ENCODE assay signal across 8 cellular contexts in the genomic region with DNA sequence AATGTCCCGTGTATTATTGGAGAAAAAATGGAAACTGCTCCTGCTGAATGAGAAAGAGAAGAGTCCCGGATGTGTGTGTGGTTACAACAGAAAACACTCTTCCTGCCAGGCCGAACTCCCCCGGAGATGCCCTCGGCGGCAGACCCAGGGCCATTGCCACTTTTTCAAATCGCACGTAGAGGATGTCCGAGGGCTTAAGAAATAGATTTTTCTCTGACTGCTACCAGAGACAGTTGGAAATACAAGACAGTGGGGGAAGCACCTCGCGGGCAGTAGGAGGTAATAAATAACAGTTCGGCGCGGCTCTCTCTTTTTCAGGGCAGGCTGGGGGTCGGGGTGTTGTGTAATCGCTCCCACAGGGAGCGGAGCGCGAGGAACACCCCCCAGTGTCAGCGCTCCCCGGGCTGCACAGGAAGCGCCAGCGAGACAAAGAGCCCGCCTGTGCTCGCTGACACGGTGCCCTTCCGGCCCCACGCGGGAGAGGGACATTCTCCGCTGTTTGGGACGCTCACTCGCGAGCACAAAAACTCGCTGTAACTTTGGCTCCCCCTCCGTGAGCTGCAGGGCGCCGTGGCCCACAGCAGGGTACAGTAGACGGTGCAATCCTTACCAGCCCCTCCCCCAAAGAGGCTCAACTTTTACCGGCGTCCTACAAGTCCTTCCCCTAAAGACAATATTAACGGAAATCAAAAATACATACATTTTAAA. TPM values are rescaled to one million over a fixed set of nuclear protein-coding genes. Genes with fewer than 3 reads are reported as not detected.
DNase-seq lines count a peak whose midpoint lies in the region; ATAC-seq lines count a peak whose summit lies in the region.

No MANE protein-coding gene starts in this region.

- H3K4me1 ChIP-seq in right cardiac atrium (ENCODE audit: control insufficient read depth, insufficient read depth, low read length) (peaks cover 16% of the 10 kb centered on the region), rectal smooth muscle tissue (ENCODE audit: control insufficient read depth, insufficient read depth, low read length) (peaks cover 22% of the 10 kb centered on the region)

- ATAC-seq in GM21723 (IDR thresholded peaks at IDR 0.05; ENCODE audit: unreplicated experiment): peak; percentile 65
- peak; percentile 87 to 88 for ATAC-seq in right cardiac atrium

- under 1% methylated on average over 41 of the region's 41 CpGs for WGBS in right cardiac atrium

- no peaks in the 10 kb centered on the region for H3K36me3 ChIP-seq in rectal smooth muscle tissue (ENCODE audit: control insufficient read depth, insufficient read depth, low read length)

- peak overlapping the region; percentile 8 for H3K9ac ChIP-seq in rectal smooth muscle tissue (ENCODE audit: low read length)

- H3K9me3 ChIP-seq in right cardiac atrium (ENCODE audit: control insufficient read depth, low read length): no peaks in the 10 kb centered on the region

- no peaks in the 10 kb centered on the region for H3K27me3 ChIP-seq in right cardiac atrium (ENCODE audit: control insufficient read depth, insufficient read depth)
- no peaks in the 10 kb centered on the region for H3K27me3 ChIP-seq in rectal smooth muscle tissue (ENCODE audit: control insufficient read depth, insufficient read depth, low read length)

- peak overlapping the region; percentile 90 for H3K27ac ChIP-seq in angular gyrus (ENCODE audit: low read depth, low read length)
- H3K27ac ChIP-seq in right cardiac atrium (ENCODE audit: low read length): peak overlapping the region; percentile 93
- peak overlapping the region; percentile 87 for H3K27ac ChIP-seq in rectal smooth muscle tissue (ENCODE audit: low read depth, low read length)

- H3K4me3 ChIP-seq in Jurkat, Clone E6-1 (ENCODE audit: low read length): peak overlapping the region; percentile 98
- H3K4me3 ChIP-seq in right cardiac atrium (ENCODE audit: low read length): peak overlapping the region; percentile 88
- H3K4me3 ChIP-seq in rectal smooth muscle tissue (ENCODE audit: low read length): peak overlapping the region; percentile 85

- DNase-seq in GF-D8 (lab: John Stamatoyannopoulos, UW) (peak; percentile 83), T follicular helper cell (ENCODE audit: low read depth) (peak; percentile 50), right cardiac atrium (peak; percentile 87 to 94 (median 92)), NCI-H187 treated with DMSO at 0.1 percent for 48 hours (lab: John Stamatoyannopoulos, UW) (no peak)
- DNase-seq in Jurkat, Clone E6-1 (ENCODE audit: low read depth, low spot score): peak; percentile 84

- intact Hi-C loops in right cardiac atrium (cut with DNase I): loop anchor here in 3 of 4 donors (5.0 to 10.0 kb wide), 4 partner anchors 40 to 80 kb away; no protein-coding TSS in a partner anchor

RNA-seq across cellular contexts. Expression of gene VGLL4, which starts 1.1 kb away (rescaled TPM):
- 30.2 TPM for polyA plus RNA-seq in Jurkat, Clone E6-1 (2012; ENCODE audit: insufficient read depth, insufficient read length)
- 10 to 100 TPM; 51.8 to 66.9 (median 59.1) TPM for total RNA-seq in right cardiac atrium
- 40.9 TPM for polyA plus RNA-seq in right cardiac atrium
